In the genomic region with DNA sequence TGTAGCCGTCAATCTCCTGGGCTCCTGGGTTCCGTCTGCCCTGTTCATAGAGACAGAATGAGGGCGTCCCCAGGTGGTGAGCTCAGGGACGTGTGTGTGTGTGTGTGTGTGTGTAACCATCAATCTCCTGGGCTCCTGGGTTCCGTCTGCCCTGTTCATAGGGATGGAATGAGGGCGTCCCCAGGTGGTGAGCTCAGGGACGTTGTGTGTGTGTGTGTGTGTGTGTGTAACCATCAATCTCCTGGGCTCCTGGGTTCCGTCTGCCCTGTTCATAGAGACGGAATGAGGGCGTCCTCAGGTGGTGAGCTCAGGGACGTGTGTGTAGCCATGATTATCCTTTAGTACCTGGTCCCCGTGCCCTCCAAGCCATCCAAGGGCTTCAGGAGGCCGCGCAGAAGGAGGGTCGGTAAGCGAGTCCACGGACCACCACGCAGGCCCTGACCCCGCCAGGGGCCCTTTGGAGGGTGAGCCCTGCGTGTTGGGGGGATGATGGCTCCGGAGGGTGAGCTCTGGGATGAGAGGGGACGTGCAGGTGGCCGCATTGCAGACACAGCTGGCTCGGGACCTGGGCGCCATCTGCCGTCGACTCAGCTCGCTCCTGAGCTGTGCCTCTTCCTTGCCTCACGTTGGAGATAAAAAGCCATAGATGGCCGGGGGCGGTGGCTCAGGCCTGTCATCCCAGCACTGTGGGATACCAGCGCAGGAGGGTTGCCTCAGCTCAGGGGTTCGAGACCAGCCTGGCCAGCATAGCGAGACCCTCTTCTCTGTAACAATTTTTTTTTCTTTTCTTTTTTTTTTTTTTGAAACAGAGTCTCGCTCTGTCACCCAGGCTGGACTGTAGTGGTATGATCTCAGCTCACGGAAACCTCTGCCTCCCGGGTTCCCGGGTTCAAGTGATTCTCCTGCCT, we compare ENCODE assay signal across 8 cellular contexts. TPM values are rescaled to one million over a fixed set of nuclear protein-coding genes. Genes with fewer than 3 reads are reported as not detected.
DNase-seq lines count a peak whose midpoint lies in the region; ATAC-seq, FAIRE-seq and TF ChIP-seq lines count a peak whose summit lies in the region.

No MANE protein-coding gene starts in this region.

- H3K9ac ChIP-seq in BLaER1 (no peak overlapping the region), HUES64 (ENCODE audit: low read depth, low read length) (no peak overlapping the region), astrocyte (ENCODE audit: low read length) (no peak overlapping the region)

- H3K27ac Mint-ChIP-seq in astrocyte (ENCODE audit: unreplicated experiment): peak overlapping the region; percentile 47

- peaks cover 4% of the 10 kb centered on the region for H3K4me1 Mint-ChIP-seq in astrocyte (ENCODE audit: low read depth, unreplicated experiment)

- 47% methylated on average over 37 of the region's 38 CpGs for WGBS in HUES64

- no peak for ATAC-seq in GM18867 (IDR thresholded peaks at IDR 0.05; ENCODE audit: unreplicated experiment)

- H3K27me3 Mint-ChIP-seq in astrocyte (ENCODE audit: low read depth, unreplicated experiment): no peaks in the 10 kb centered on the region

- H2AFZ ChIP-seq in astrocyte (ENCODE audit: low read depth, low read length): no peak overlapping the region

- H4K20me1 ChIP-seq in BLaER1 (peaks cover 13% of the 10 kb centered on the region), astrocyte (ENCODE audit: insufficient read depth, low read length) (peaks cover 12% of the 10 kb centered on the region)

- H3K9me3 Mint-ChIP-seq in astrocyte (ENCODE audit: unreplicated experiment): no peaks in the 10 kb centered on the region

- peak overlapping the region; percentile 56 for H3K4me2 ChIP-seq in BLaER1
- no peak overlapping the region for H3K4me2 ChIP-seq in astrocyte (ENCODE audit: low read length)

- peaks cover 16% of the 10 kb centered on the region for H3K79me2 ChIP-seq in astrocyte (ENCODE audit: insufficient read depth, low read length)

- no peak overlapping the region for H3K4me3 Mint-ChIP-seq in astrocyte (ENCODE audit: unreplicated experiment)

- no peaks in the 10 kb centered on the region for H3K9me3 ChIP-seq in BLaER1
- H3K9me3 ChIP-seq in HUES64 (ENCODE audit: insufficient read depth, low read depth, low read length): no peaks in the 10 kb centered on the region
- no peaks in the 10 kb centered on the region for H3K9me3 ChIP-seq in astrocyte (ENCODE audit: insufficient read depth, low read depth, low read length)

- peaks cover 2% of the 10 kb centered on the region for H3K36me3 Mint-ChIP-seq in astrocyte (ENCODE audit: low read depth, unreplicated experiment)

- H3K4me1 ChIP-seq in BLaER1 (peaks cover 35% of the 10 kb centered on the region), HUES64 (ENCODE audit: insufficient read depth, low read length) (0 out of 2 replicates have a peak, but pooled peaks cover 2% of the 10 kb centered on the region), astrocyte (ENCODE audit: insufficient read depth, low read length) (peaks cover 9% of the 10 kb centered on the region)

- H3K36me3 ChIP-seq in BLaER1 (no peaks in the 10 kb centered on the region), HUES64 (ENCODE audit: insufficient read depth, low read length) (no peaks in the 10 kb centered on the region), astrocyte (ENCODE audit: insufficient read depth, low read length) (no peaks in the 10 kb centered on the region)

- DNase-seq in astrocyte (ENCODE audit: low read depth) (peak; percentile 76), kidney tubule cell (ENCODE audit: low spot score) (peak; percentile 77), NOMO-1 treated with DMSO at 0.1 percent for 48 hours (lab: John Stamatoyannopoulos, UW; ENCODE audit: unreplicated experiment) (no peak), NCI-H187 treated with DMSO at 0.1 percent for 48 hours (lab: John Stamatoyannopoulos, UW) (no peak), SHP77 treated with DMSO at 0.1 percent for 48 hours (lab: John Stamatoyannopoulos, UW) (no peak)

- H3K4me3 ChIP-seq in BLaER1 (no peak overlapping the region), HUES64 (ENCODE audit: low read length) (peak overlapping the region; percentile 35; the same call in 1 of the 2 replicates), astrocyte (ENCODE audit: insufficient read depth, low read depth, low read length) (no peak overlapping the region)

- H3K27ac ChIP-seq in BLaER1 (no peak overlapping the region), HUES64 (ENCODE audit: low read depth, low read length) (no peak overlapping the region), astrocyte (ENCODE audit: low read depth, low read length) (no peak overlapping the region)

- H3K27me3 ChIP-seq in BLaER1 (no peaks in the 10 kb centered on the region), HUES64 (ENCODE audit: insufficient read depth, low read length) (no peaks in the 10 kb centered on the region; the same call in 1 of the 2 replicates), astrocyte (ENCODE audit: insufficient read depth, low read length) (no peaks in the 10 kb centered on the region)

- TF ChIP-seq CTCF in astrocyte (IDR thresholded peaks at IDR 0.05; ENCODE audit: insufficient read depth, low read depth, low read length): no peak

- FAIRE-seq in astrocyte (lab: Jason Lieb, UNC): peak; percentile 99

RNA-seq across cellular contexts. Expression of gene GTPBP6, which starts 5.4 kb away (rescaled TPM):
- 46.4 TPM for polyA plus RNA-seq in HUES64 (2013, experiment 1 of 2)
- 44.4 TPM for polyA plus RNA-seq in HUES64 (2013, experiment 2 of 2)
- total RNA-seq in astrocyte: 27.9 and 30.5 TPM in 2 replicates

RNA-seq across cellular contexts. Expression of gene PLCXD1, which starts 42.8 kb away (rescaled TPM):
- polyA plus RNA-seq in HUES64 (2013, experiment 1 of 2): 65.8 TPM
- polyA plus RNA-seq in HUES64 (2013, experiment 2 of 2): 64.9 TPM
- total RNA-seq in astrocyte: 20.3 and 25.9 TPM in 2 replicates

Comparison
In these comparisons a context has a peak if more than half of its experiments do, and no peak if none do; other contexts are left out.
1. DNase-seq: peak in astrocyte (single experiment) and kidney tubule cell (single experiment); none in NOMO-1 treated with DMSO at 0.1 percent for 48 hours (single experiment), NCI-H187 treated with DMSO at 0.1 percent for 48 hours (single experiment) and SHP77 treated with DMSO at 0.1 percent for 48 hours (single experiment).